21 cellular contexts compared by ENCODE assay signal in the genomic region with DNA sequence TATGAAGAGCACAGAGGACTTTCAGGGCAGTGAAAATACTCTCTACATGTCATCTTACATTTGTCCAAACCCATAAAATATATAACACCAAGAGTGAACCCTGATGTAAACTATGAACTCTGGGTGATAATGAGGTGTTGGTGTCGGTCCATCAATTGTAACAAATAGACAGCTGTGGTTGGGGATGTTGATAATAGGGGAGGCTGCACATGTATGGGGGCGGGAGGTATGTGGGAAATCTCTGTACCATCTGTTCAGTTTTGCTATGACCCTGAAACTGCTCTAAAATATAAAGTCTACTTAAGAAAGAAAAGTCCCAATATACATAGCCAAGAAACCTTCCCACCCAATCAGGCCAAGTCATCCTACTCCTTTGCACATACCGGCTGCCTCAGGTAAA.
A peak's percentile ranks its signal among the peaks of the same experiment; 100 is the strongest.
DNase-seq lines count a peak whose midpoint lies in the region; ATAC-seq and TF ChIP-seq lines count a peak whose summit lies in the region.
"Had no signal": no experiment of that assay in that cellular context is flagged by ENCODE, and none has a peak within 500 bp of the region (broad histone marks: within the 10 kb centered on the region; RNA-seq: fewer than 3 reads in every experiment).

No MANE protein-coding gene starts in this region.

- no peak for TF ChIP-seq CTCF in fibroblast of villous mesenchyme (IDR thresholded peaks at IDR 0.05; ENCODE audit: insufficient read depth, low read depth, low read length)
- no peak for TF ChIP-seq CTCF in spleen (IDR thresholded peaks at IDR 0.05 in 8 of 11, conservative IDR thresholded peaks at IDR 0.05 in 3 of 11)

- no peaks in the 10 kb centered on the region for H3K27me3 ChIP-seq in spleen (replicated peaks in 1 of 7)
- H3K27me3 ChIP-seq: Peyer's patch, thyroid gland had no signal

- peaks cover 0 to 12% (median 0%) of the 10 kb centered on the region in 6 donors for H3K4me1 ChIP-seq in spleen

- H3K27ac ChIP-seq in spleen = peak overlapping the region in 6 of 8 donors; percentile 5 to 64 (median 58)
- H3K27ac ChIP-seq: thyroid gland, WERI-Rb-1 had no signal

- H3K9me3 ChIP-seq in spleen = no peaks in the 10 kb centered on the region
- H3K9me3 ChIP-seq: Peyer's patch, thyroid gland had no signal

- 78 to 83% (median 81%) methylated on average over 3 of the region's 3 CpGs for WGBS in spleen, 5 donors

- H3K4me3 ChIP-seq in fibroblast of villous mesenchyme (ENCODE audit: low read depth, low read length) (no peak overlapping the region), spleen (no peak overlapping the region)
- H3K4me3 ChIP-seq: Peyer's patch, thyroid gland had no signal

- no peak for TF ChIP-seq POLR2A in spleen (IDR thresholded peaks at IDR 0.05)

- intact Hi-C loops in spleen (cut with DNase I; ENCODE audit: low total_unique reads) = no loop called here

- peak; percentile 53 for ATAC-seq in HG02610 (IDR thresholded peaks at IDR 0.05; ENCODE audit: unreplicated experiment)
- ATAC-seq in HG02885 (IDR thresholded peaks at IDR 0.05; ENCODE audit: poor library complexity, unreplicated experiment) = peak; percentile 74
- ATAC-seq in GM18870 (IDR thresholded peaks at IDR 0.05; ENCODE audit: unreplicated experiment) = no peak
- ATAC-seq: T-helper 17 cell had no signal

- DNase-seq in fibroblast of villous mesenchyme (ENCODE audit: low read depth) (peak; percentile 70), spleen (no peak), NCI-H774 (lab: John Stamatoyannopoulos, UW) (no peak), germinal center (ENCODE audit: low spot score) (no peak)
- DNase-seq: activated CD4-positive, alpha-beta memory T cell treated with anti-CD3 and anti-CD28 coated beads for 36 hours; activated effector memory CD4-positive, alpha-beta T cell treated with anti-CD3 and anti-CD28 coated beads, Interleukin-2, amount 50 U/mL, for 16 hours; CD4-positive, alpha-beta T cell; DMS53; GF-D8; KG1; NCI-H1694 treated with DMSO at 0.1 percent for 48 hours; NCI-H345; Peyer's patch; stimulated activated CD4-positive, alpha-beta T cell treated with anti-CD3 and anti-CD28 coated beads, Interleukin-2, amount 100 ng/mL, for 24 hours; stimulated activated naive CD4-positive, alpha-beta T cell; T-helper 17 cell; thyroid gland; WERI-Rb-1 had no signal

- no peaks in the 10 kb centered on the region for H3K36me3 ChIP-seq in spleen
- H3K36me3 ChIP-seq: Peyer's patch, thyroid gland, WERI-Rb-1 had no signal
